39 cellular contexts compared by ENCODE assay signal in genomic region chr7:87591211-87591610, GRCh38. TPM values are rescaled to one million over a fixed set of nuclear protein-coding genes. Genes with fewer than 3 reads are reported as not detected.
"Had no signal": no experiment of that assay in that cellular context is flagged by ENCODE, and none has a peak within 500 bp of the region (broad histone marks: within the 10 kb centered on the region; RNA-seq: fewer than 3 reads in every experiment).

No MANE protein-coding gene starts in this region.

- H3K4me3 ChIP-seq: ascending aorta, cardiac muscle cell had no signal

- ATAC-seq: activated CD4-positive, CD25-positive, alpha-beta regulatory T cell treated with anti-CD3 and anti-CD28 coated beads, Interleukin-2, amount 50 U/mL, for 24 hours; activated naive CD8-positive, alpha-beta T cell treated with anti-CD3 and anti-CD28 coated beads, Interleukin-2, amount 50 U/mL, for 24 hours; WTC11 had no signal

- H3K9me3 ChIP-seq: ascending aorta had no signal

- H3K4me3 Mint-ChIP-seq: activated CD4-positive, alpha-beta memory T cell treated with anti-CD3 and anti-CD28 coated beads, Interleukin-2, amount 10 ng/mL, durations not matched to agents 7 days and 5 days; activated CD4-positive, alpha-beta T cell treated with anti-CD3 and anti-CD28 coated beads, Interleukin-2, amount 10 ng/mL, durations not matched to agents 24 days and 14 days; activated CD8-positive, alpha-beta memory T cell treated with anti-CD3 and anti-CD28 coated beads, Interleukin-2, amount 10 ng/mL, durations not matched to agents 7 days and 5 days; activated CD8-positive, alpha-beta T cell treated with anti-CD3 and anti-CD28 coated beads, Interleukin-2, amount 10 ng/mL, durations not matched to agents 7 days and 5 days; activated naive CD4-positive, alpha-beta T cell treated with anti-CD3 and anti-CD28 coated beads, Interleukin-2, amount 10 ng/mL, durations not matched to agents 7 days and 5 days; activated naive CD4-positive, alpha-beta T cell treated with anti-CD3 and anti-CD28 coated beads, Interleukin-2, amount 50 U/mL, for 24 hours; activated naive CD8-positive, alpha-beta T cell; activated naive CD8-positive, alpha-beta T cell treated with anti-CD3 and anti-CD28 coated beads, Interleukin-2, amount 10 ng/mL, durations not matched to agents 7 days and 5 days; activated naive CD8-positive, alpha-beta T cell treated with anti-CD3 and anti-CD28 coated beads, Interleukin-2, amount 50 U/mL, for 24 hours; activated T-cell treated with anti-CD3 and anti-CD28 coated beads, Interleukin-2, amount 50 U/mL, for 24 hours; brain; central memory CD8-positive, alpha-beta T cell; T-helper 1 cell treated with Interleukin-12 subunit alpha and Interleukin-12 subunit beta and Interleukin-4 antibody, amounts not matched to agents 30 μg/mL and 1 μg/mL, for 36 hours; T-helper 2 cell treated with Interferon-gamma antibody and Interleukin-4, amounts not matched to agents 5 μg/mL and 100 μg/mL, for 36 hours; WTC11 had no signal

- H3K4me1 ChIP-seq: ascending aorta had no signal

- H3K9me3 Mint-ChIP-seq: activated CD4-positive, alpha-beta memory T cell treated with anti-CD3 and anti-CD28 coated beads, Interleukin-2, amount 10 ng/mL, durations not matched to agents 7 days and 5 days; activated CD4-positive, alpha-beta T cell treated with anti-CD3 and anti-CD28 coated beads, Interleukin-2, amount 10 ng/mL, durations not matched to agents 24 days and 14 days; activated naive CD4-positive, alpha-beta T cell treated with anti-CD3 and anti-CD28 coated beads, Interleukin-2, amount 10 ng/mL, durations not matched to agents 7 days and 5 days; activated naive CD4-positive, alpha-beta T cell treated with anti-CD3 and anti-CD28 coated beads, Interleukin-2, amount 50 U/mL, for 24 hours; activated naive CD8-positive, alpha-beta T cell treated with anti-CD3 and anti-CD28 coated beads, Interleukin-2, amount 10 ng/mL, durations not matched to agents 7 days and 5 days; activated naive CD8-positive, alpha-beta T cell treated with anti-CD3 and anti-CD28 coated beads, Interleukin-2, amount 50 U/mL, for 24 hours; activated T-cell treated with anti-CD3 and anti-CD28 coated beads, Interleukin-2, amount 50 U/mL, for 24 hours; activated T-helper 2 cell treated with anti-CD3 and anti-CD28 coated beads, Interferon-gamma antibody, Interleukin-2, Interleukin-4, amounts not matched to agents 10 μg/mL and 5 μg/mL and 100 μg/mL, durations not matched to agents 14 hours and 24 hours and 36 hours; brain; central memory CD8-positive, alpha-beta T cell; T-helper 1 cell treated with Interleukin-12 subunit alpha and Interleukin-12 subunit beta and Interleukin-4 antibody, amounts not matched to agents 30 μg/mL and 1 μg/mL, for 36 hours; T-helper 2 cell treated with Interferon-gamma antibody and Interleukin-4, amounts not matched to agents 5 μg/mL and 100 μg/mL, for 36 hours; WTC11 had no signal

- H3K27ac ChIP-seq: ascending aorta, cardiac muscle cell, VCaP had no signal

- H3K27me3 ChIP-seq: ascending aorta had no signal

- H3K36me3 Mint-ChIP-seq: activated naive CD4-positive, alpha-beta T cell treated with anti-CD3 and anti-CD28 coated beads, Interleukin-2, amount 10 ng/mL, durations not matched to agents 7 days and 5 days; activated naive CD4-positive, alpha-beta T cell treated with anti-CD3 and anti-CD28 coated beads, Interleukin-2, amount 50 U/mL, for 24 hours; activated naive CD8-positive, alpha-beta T cell treated with anti-CD3 and anti-CD28 coated beads, Interleukin-2, amount 10 ng/mL, durations not matched to agents 7 days and 5 days; brain; WTC11 had no signal

- H3K4me1 Mint-ChIP-seq: brain, WTC11 had no signal

- H3K27ac Mint-ChIP-seq: activated CD4-positive, alpha-beta memory T cell treated with anti-CD3 and anti-CD28 coated beads, Interleukin-2, amount 10 ng/mL, durations not matched to agents 7 days and 5 days; activated CD4-positive, alpha-beta T cell treated with anti-CD3 and anti-CD28 coated beads, Interleukin-2, amount 10 ng/mL, durations not matched to agents 24 days and 14 days; activated CD8-positive, alpha-beta memory T cell treated with anti-CD3 and anti-CD28 coated beads, Interleukin-2, amount 10 ng/mL, durations not matched to agents 7 days and 5 days; activated CD8-positive, alpha-beta T cell treated with anti-CD3 and anti-CD28 coated beads, Interleukin-2, amount 10 ng/mL, durations not matched to agents 7 days and 5 days; activated naive CD4-positive, alpha-beta T cell treated with anti-CD3 and anti-CD28 coated beads, Interleukin-2, amount 10 ng/mL, durations not matched to agents 7 days and 5 days; activated naive CD4-positive, alpha-beta T cell treated with anti-CD3 and anti-CD28 coated beads, Interleukin-2, amount 50 U/mL, for 24 hours; activated naive CD8-positive, alpha-beta T cell; activated naive CD8-positive, alpha-beta T cell treated with anti-CD3 and anti-CD28 coated beads, Interleukin-2, amount 10 ng/mL, durations not matched to agents 7 days and 5 days; activated naive CD8-positive, alpha-beta T cell treated with anti-CD3 and anti-CD28 coated beads, Interleukin-2, amount 50 U/mL, for 24 hours; activated T-cell treated with anti-CD3 and anti-CD28 coated beads, Interleukin-2, amount 50 U/mL, for 24 hours; activated T-helper 2 cell treated with anti-CD3 and anti-CD28 coated beads, Interferon-gamma antibody, Interleukin-2, Interleukin-4, amounts not matched to agents 10 μg/mL and 5 μg/mL and 100 μg/mL, durations not matched to agents 14 hours and 24 hours and 36 hours; brain; T-helper 1 cell treated with Interleukin-12 subunit alpha and Interleukin-12 subunit beta and Interleukin-4 antibody, amounts not matched to agents 30 μg/mL and 1 μg/mL, for 36 hours; T-helper 2 cell treated with Interferon-gamma antibody and Interleukin-4, amounts not matched to agents 5 μg/mL and 100 μg/mL, for 36 hours; WTC11 had no signal

- DNase-seq: activated CD4-positive, alpha-beta memory T cell treated with anti-CD3 and anti-CD28 coated beads, Interleukin-2, amount 10 ng/mL, durations not matched to agents 7 days and 5 days; activated CD4-positive, alpha-beta T cell treated with anti-CD3 and anti-CD28 coated beads for 1 hour; activated CD4-positive, alpha-beta T cell treated with anti-CD3 and anti-CD28 coated beads for 4 hours; activated CD4-positive, alpha-beta T cell treated with anti-CD3 and anti-CD28 coated beads, Interleukin-2, amount 10 ng/mL, durations not matched to agents 24 days and 14 days; activated CD4-positive, alpha-beta T cell treated with anti-CD3 and anti-CD28 coated beads, Interleukin-2, amount 50 U/mL, for 1 hour; activated CD4-positive, alpha-beta T cell treated with anti-CD3 and anti-CD28 coated beads, Interleukin-2, amount 50 U/mL, for 48 hours; activated CD4-positive, CD25-positive, alpha-beta regulatory T cell; activated CD8-positive, alpha-beta memory T cell treated with anti-CD3 and anti-CD28 coated beads for 24 hours; activated CD8-positive, alpha-beta memory T cell treated with anti-CD3 and anti-CD28 coated beads, Interleukin-2, amount 10 ng/mL, durations not matched to agents 7 days and 5 days; activated CD8-positive, alpha-beta memory T cell treated with anti-CD3 and anti-CD28 coated beads, Interleukin-2, amount 50 U/mL, for 48 hours; activated CD8-positive, alpha-beta T cell treated with anti-CD3 and anti-CD28 coated beads, Interleukin-2, amount 10 ng/mL, durations not matched to agents 7 days and 5 days; activated effector memory CD4-positive, alpha-beta T cell treated with Interleukin-2 at 50 U/mL for 16 hours; activated gamma-delta T cell; activated naive CD4-positive, alpha-beta T cell treated with anti-CD3 and anti-CD28 coated beads, Interleukin-2, amount 10 ng/mL, durations not matched to agents 7 days and 5 days; activated naive CD4-positive, alpha-beta T cell treated with Interleukin-2 at 50 U/mL for 16 hours; activated naive CD8-positive, alpha-beta T cell treated with anti-CD3 and anti-CD28 coated beads, Interleukin-2, amount 10 ng/mL, durations not matched to agents 7 days and 5 days; activated naive CD8-positive, alpha-beta T cell treated with anti-CD3 and anti-CD28 coated beads, Interleukin-2, amount 50 U/mL, for 24 hours; activated T-cell treated with anti-CD3 and anti-CD28 coated beads, Interleukin-2, amount 50 U/mL, for 24 hours; activated T-cell treated with anti-CD3 and anti-CD28 coated beads, Interleukin-2, amount 50 U/mL, for 48 hours; amygdala; anterior cingulate cortex; caudate nucleus; cerebellar nuclear complex; T-helper 1 cell; T-helper 9 cell had no signal

- H3K27me3 Mint-ChIP-seq: activated CD4-positive, alpha-beta T cell treated with anti-CD3 and anti-CD28 coated beads, Interleukin-2, amount 10 ng/mL, durations not matched to agents 24 days and 14 days; activated CD8-positive, alpha-beta memory T cell treated with anti-CD3 and anti-CD28 coated beads, Interleukin-2, amount 10 ng/mL, durations not matched to agents 7 days and 5 days; activated naive CD4-positive, alpha-beta T cell treated with anti-CD3 and anti-CD28 coated beads, Interleukin-2, amount 10 ng/mL, durations not matched to agents 7 days and 5 days; activated naive CD4-positive, alpha-beta T cell treated with anti-CD3 and anti-CD28 coated beads, Interleukin-2, amount 50 U/mL, for 24 hours; activated naive CD8-positive, alpha-beta T cell; activated naive CD8-positive, alpha-beta T cell treated with anti-CD3 and anti-CD28 coated beads, Interleukin-2, amount 10 ng/mL, durations not matched to agents 7 days and 5 days; activated naive CD8-positive, alpha-beta T cell treated with anti-CD3 and anti-CD28 coated beads, Interleukin-2, amount 50 U/mL, for 24 hours; activated T-cell treated with anti-CD3 and anti-CD28 coated beads, Interleukin-2, amount 50 U/mL, for 24 hours; brain; central memory CD8-positive, alpha-beta T cell had no signal

- H3K36me3 ChIP-seq: ascending aorta, cardiac muscle cell had no signal

RNA-seq across cellular contexts. Expression of gene ABCB1, which starts 9.5 kb away (rescaled TPM):
- total RNA-seq: cardiac muscle cell, chondrocyte had no signal

RNA-seq across cellular contexts. Expression of gene RUNDC3B, which starts 37.0 kb away (rescaled TPM):
- total RNA-seq: activated T-helper 2 cell treated with anti-CD3 and anti-CD28 coated beads, Interferon-gamma antibody, Interleukin-2, Interleukin-4, amounts not matched to agents 10 μg/mL and 5 μg/mL and 100 μg/mL, durations not matched to agents 14 hours and 24 hours and 36 hours; bronchial epithelial cell had no signal
